ENCODE assay signal across 19 cellular contexts in the genomic region with DNA sequence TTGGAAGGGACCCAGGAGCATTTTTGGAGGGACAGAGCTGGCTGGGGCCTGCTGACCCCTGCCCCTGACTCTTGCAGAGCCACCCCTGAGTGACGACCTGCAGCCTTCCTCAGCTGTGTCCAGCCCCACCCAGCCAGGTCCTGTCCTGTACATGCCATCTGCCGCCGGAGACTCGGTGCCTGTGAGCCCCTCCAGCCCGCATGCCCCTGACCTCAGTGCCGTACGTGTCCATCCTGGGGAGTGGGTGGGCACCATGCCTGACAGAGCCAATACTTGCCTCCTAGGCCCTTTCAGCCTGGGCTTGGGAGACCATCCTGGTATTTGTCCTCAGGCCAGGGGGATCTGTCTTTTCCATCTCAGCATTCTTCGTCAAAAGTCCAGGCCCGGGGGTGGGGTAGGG. TPM values are rescaled to one million over a fixed set of nuclear protein-coding genes. Genes with fewer than 3 reads are reported as not detected.
DNase-seq lines count a peak whose midpoint lies in the region; ATAC-seq and TF ChIP-seq lines count a peak whose summit lies in the region.
"Had no signal": no experiment of that assay in that cellular context is flagged by ENCODE, and none has a peak within 500 bp of the region (broad histone marks: within the 10 kb centered on the region; RNA-seq: fewer than 3 reads in every experiment).

No MANE protein-coding gene starts in this region.

- H3K9ac ChIP-seq in NT2/D1 (ENCODE audit: insufficient read length, low read depth), result peak overlapping the region; percentile 50

- H3K4me1 ChIP-seq in left ventricle myocardium inferior, result peaks cover 16% of the 10 kb centered on the region
- peaks cover 0 to under 1% of the 10 kb centered on the region in 2 donors for H3K4me1 ChIP-seq in right atrium auricular region
- peaks cover 9% of the 10 kb centered on the region for H3K4me1 ChIP-seq in NT2/D1 (ENCODE audit: insufficient read depth, insufficient read length)
- H3K4me1 ChIP-seq in uterus, result no peaks in the 10 kb centered on the region

- DNase-seq in left ventricle myocardium inferior, result peak; percentile 13
- no peak for DNase-seq in right atrium auricular region (ENCODE audit: low spot score)
- no peak for DNase-seq in NT2/D1 (ENCODE audit: low read depth, low spot score)
- DNase-seq in islet precursor cell, result peak; percentile 68
- DNase-seq in uterus, result no peak
- DNase-seq: BE2C, DMS79 treated with DMSO at 0.1 percent for 48 hours, GOT3, Kasumi-1, NCI-H1694, NCI-H2081, NCI-H2171 treated with DMSO at 0.1 percent for 48 hours, NCI-H446, NCI-H526, OCI-M1, SHP77 had no signal

- H3K36me3 ChIP-seq in left ventricle myocardium inferior (peaks cover 98% of the 10 kb centered on the region), right atrium auricular region (peaks cover 99% of the 10 kb centered on the region), NT2/D1 (ENCODE audit: insufficient read depth, insufficient read length, low read length) (peaks cover 94% of the 10 kb centered on the region), uterus (no peaks in the 10 kb centered on the region)

- TF ChIP-seq POLR2A in uterus (IDR thresholded peaks at IDR 0.05), result no peak

- ATAC-seq in HG03439 (IDR thresholded peaks at IDR 0.05; ENCODE audit: unreplicated experiment) (no peak), GM21515 (IDR thresholded peaks at IDR 0.05; ENCODE audit: unreplicated experiment) (no peak)
- ATAC-seq: HCT116 had no signal

- no peak for TF ChIP-seq CTCF in left ventricle myocardium inferior (IDR thresholded peaks at IDR 0.05; ENCODE audit: borderline replicate concordance)
- no peak for TF ChIP-seq CTCF in right atrium auricular region (IDR thresholded peaks at IDR 0.05)
- TF ChIP-seq CTCF in uterus (IDR thresholded peaks at IDR 0.05), result no peak

- H3K27me3 ChIP-seq in left ventricle myocardium inferior (ENCODE audit: low read depth) (no peaks in the 10 kb centered on the region), right atrium auricular region (no peaks in the 10 kb centered on the region), NT2/D1 (ENCODE audit: insufficient read depth, insufficient read length) (no peaks in the 10 kb centered on the region), uterus (no peaks in the 10 kb centered on the region)
- H3K27me3 ChIP-seq: BE2C had no signal

- intact Hi-C loops in left ventricle myocardium inferior (cut with micrococcal nuclease) (no loop called here), uterus (cut with DNase I; ENCODE audit: low total_unique reads) (no loop called here)

- H3K27ac ChIP-seq in left ventricle myocardium inferior (replicated peaks) (no peak overlapping the region), right atrium auricular region (no peak overlapping the region), uterus (no peak overlapping the region)

- no peaks in the 10 kb centered on the region for H3K9me3 ChIP-seq in left ventricle myocardium inferior (replicated peaks)
- no peaks in the 10 kb centered on the region for H3K9me3 ChIP-seq in right atrium auricular region
- no peaks in the 10 kb centered on the region for H3K9me3 ChIP-seq in NT2/D1 (ENCODE audit: insufficient read depth, low read length)
- H3K9me3 ChIP-seq in uterus, result no peaks in the 10 kb centered on the region
- H3K9me3 ChIP-seq: BE2C had no signal

- H3K4me3 ChIP-seq in left ventricle myocardium inferior (no peak overlapping the region), right atrium auricular region (no peak overlapping the region), NT2/D1 (ENCODE audit: insufficient read length, low read depth) (no peak overlapping the region), uterus (no peak overlapping the region)

RNA-seq across cellular contexts. Expression of gene UNC13D, which starts 27.5 kb away (rescaled TPM):
- total RNA-seq in left ventricle myocardium inferior (13.3 TPM), right atrium auricular region (10 to 100 TPM; 11.1 to 25.9 TPM), uterus (10 to 100 TPM in 2 of 4 donors, 1 to 10 TPM in 2; 1.2 to 32.7 (median 11.8) TPM)

RNA-seq across cellular contexts. Expression of gene UNK, which starts 32.1 kb away (rescaled TPM):
- total RNA-seq in left ventricle myocardium inferior (14.7 TPM), right atrium auricular region (10 to 100 TPM; 18.8 to 25.3 TPM), uterus (10 to 100 TPM in 3 of 4 donors, 1 to 10 TPM in 1; 6.9 to 69.7 (median 45.5) TPM)

RNA-seq across cellular contexts. Expression of gene WBP2, which starts 38.4 kb away (rescaled TPM):
- total RNA-seq in left ventricle myocardium inferior (144 TPM), right atrium auricular region (100 to 1,000 TPM in 1 of 2 donors, 10 to 100 TPM in 1; 100.0 to 163 TPM), uterus (100 to 1,000 TPM in 1 of 4 donors, 10 to 100 TPM in 3; 19.7 to 115 (median 34.5) TPM)

RNA-seq across cellular contexts. Expression of gene GALK1, which starts 51.7 kb away (rescaled TPM):
- total RNA-seq in left ventricle myocardium inferior (19.1 TPM), right atrium auricular region (10 to 100 TPM; 19.6 to 21.0 TPM), uterus (10 to 100 TPM in 3 of 4 donors, not detected in 1; 19.4 to 37.1 (median 35.6) TPM)

Comparison
In these comparisons a context has a peak if more than half of its experiments do, and no peak if none do; other contexts are left out.
1. DNase-seq: peak in left ventricle myocardium inferior (single experiment) and islet precursor cell (single experiment); none in right atrium auricular region (single experiment), NT2/D1 (single experiment) and uterus (0 of 2).